Comparison of ENCODE assay signal across 8 cellular contexts in genomic region chr12:120200364-120200817, GRCh38. TPM values are rescaled to one million over a fixed set of nuclear protein-coding genes. Genes with fewer than 3 reads are reported as not detected.
DNase-seq lines count a peak whose midpoint lies in the region; ATAC-seq, FAIRE-seq and TF ChIP-seq lines count a peak whose summit lies in the region.
"Not testable (repeated sequence)": the region's sequence is repeated elsewhere in the genome, so short reads cannot be mapped to it uniquely, and the experiment has no call there.

No MANE protein-coding gene starts in this region.

- intact Hi-C loops in dorsolateral prefrontal cortex (cut with DNase I) = loop anchor here in 1 of 2 donors (2.0 to 10.0 kb wide), 2 partner anchors 66 to 254 kb away; no protein-coding TSS in a partner anchor

- peak overlapping the region; percentile 89 for H3K14ac ChIP-seq in H9 (ENCODE audit: insufficient read depth, low read length)

- H4K8ac ChIP-seq in H9 (replicated peaks; ENCODE audit: insufficient read length, low read depth, low read length) = not testable (repeated sequence)

- peak overlapping the region; percentile 42 for H3K18ac ChIP-seq in H9 (ENCODE audit: insufficient read length, low read depth, low read length)

- TF ChIP-seq EP300 in A549 (IDR thresholded peaks at IDR 0.05) = not testable (repeated sequence)

- TF ChIP-seq CTCF in A549 (IDR thresholded peaks at IDR 0.05); H9 (conservative IDR thresholded peaks at IDR 0.05); RWPE1 (conservative IDR thresholded peaks at IDR 0.05; ENCODE audit: low read depth); dorsolateral prefrontal cortex (IDR thresholded peaks at IDR 0.05 in 54 of 56, conservative IDR thresholded peaks at IDR 0.05 in 2 of 56; ENCODE audit: low read depth in 1 of 56, partially characterized antibody in 56 of 56); hepatocyte (IDR thresholded peaks at IDR 0.05; ENCODE audit: poor library complexity): not testable (repeated sequence)

- H3K9me2 ChIP-seq in hepatocyte (replicated peaks; ENCODE audit: insufficient read depth) = not testable (repeated sequence)

- POLR2A ChIA-PET in A549 (lab: Yijun Ruan, JAX) (interaction anchor here (1.0 to 5.9 kb wide), 16 partner anchors 10 to 117 kb away, joined by 5 to 132 read pairs (median 22); partner anchors contain the start of genes PXN, RNU4-1, RNU4-2 and SIRT4), RWPE1 (lab: Yijun Ruan, JAX; ENCODE audit: low non-redundant PET) (interaction anchor here (0.6 to 2.3 kb wide), 11 partner anchors 8 to 91 kb away, joined by 4 to 19 read pairs (median 7); partner anchors contain the start of genes PXN and RAB35)

- not testable (repeated sequence) for ATAC-seq in A549

- H2AK5ac ChIP-seq in H9 (ENCODE audit: insufficient read length, low read length) = not testable (repeated sequence)

- H3K27ac ChIP-seq in A549 (peak overlapping the region; percentile 92), H9 (ENCODE audit: insufficient read length, low read depth, low read length) (peak overlapping the region; percentile 43), RWPE1 (peak overlapping the region; percentile 91), dorsolateral prefrontal cortex (peak overlapping the region in 46 of 59 donors; percentile 8 to 95 (median 89)), hepatocyte (peak overlapping the region; percentile 49), muscle layer of duodenum (ENCODE audit: low read length) (peak overlapping the region; percentile 93), skeletal muscle tissue (ENCODE audit: low read depth, low read length) (peak overlapping the region; percentile 84)

- not testable (repeated sequence) for FAIRE-seq in A549 (lab: Jason Lieb, UNC)

- not testable (repeated sequence) for H3T11ph ChIP-seq in H9 (ENCODE audit: low read length)

- H4K5ac ChIP-seq in H9 (ENCODE audit: insufficient read length, low read depth, low read length) = peak overlapping the region; percentile 84

- peak overlapping the region; percentile 99 for H3K9ac ChIP-seq in H9 (ENCODE audit: extremely low read depth, insufficient read length, low read length)
- H3K9ac ChIP-seq in skeletal muscle tissue (ENCODE audit: low read depth in 1 of 3, low read length in 3 of 3) = peak overlapping the region; percentile 90 to 97 (median 96)

- H3K4me3 ChIP-seq in A549 (peak overlapping the region; percentile 93), dorsolateral prefrontal cortex (peak overlapping the region; percentile 58 to 100 (median 95)), hepatocyte (peak overlapping the region; percentile 44), muscle layer of duodenum (ENCODE audit: low read depth in 1 of 2, low read length in 2 of 2) (peak overlapping the region; percentile 97 to 99), skeletal muscle tissue (ENCODE audit: low read length in 3 of 3) (peak overlapping the region; percentile 87 to 99 (median 98))

- H2BK20ac ChIP-seq in H9 (ENCODE audit: low read depth, low read length, poor library complexity, severe bottlenecking) = not testable (repeated sequence)

- not testable (repeated sequence) for H3K36me3 ChIP-seq in hepatocyte (replicated peaks; ENCODE audit: insufficient read depth, low read depth)
- peaks cover 32 to 39% of the 10 kb centered on the region in 2 donors for H3K36me3 ChIP-seq in muscle layer of duodenum (ENCODE audit: control insufficient read depth in 1 of 2, insufficient read depth in 2 of 2, low read length in 2 of 2)
- peaks cover 30 to 39% (median 36%) of the 10 kb centered on the region in 3 donors for H3K36me3 ChIP-seq in skeletal muscle tissue (ENCODE audit: control insufficient read depth in 3 of 3, insufficient read depth in 3 of 3, low read length in 3 of 3)

- not testable (repeated sequence) for H3K27me3 ChIP-seq in H9 (ENCODE audit: insufficient read depth, low read length); dorsolateral prefrontal cortex; hepatocyte; muscle layer of duodenum (ENCODE audit: low read depth, low read length); skeletal muscle tissue (ENCODE audit: control insufficient read depth in 3 of 3, insufficient read depth in 3 of 3, low read length in 3 of 3)

- H4K20me1 ChIP-seq in H9 (ENCODE audit: control insufficient read depth, insufficient read depth, insufficient read length) = not testable (repeated sequence)
- peaks cover 29% of the 10 kb centered on the region for H4K20me1 ChIP-seq in hepatocyte (ENCODE audit: insufficient read depth, poor library complexity, severe bottlenecking)

- TF ChIP-seq POLR2A in A549 (IDR thresholded peaks at IDR 0.05; ENCODE audit: low read length) = not testable (repeated sequence)

- not testable (repeated sequence) for H2BK15ac ChIP-seq in H9 (ENCODE audit: low read depth, low read length)

- not testable (repeated sequence) for DNase-seq in A549 (ENCODE audit: low read depth in 1 of 2, low spot score in 1 of 2); H9; RWPE1 (ENCODE audit: low spot score); activated naive CD4-positive, alpha-beta T cell treated with anti-CD3 and anti-CD28 coated beads, Interleukin-2, amount 10 ng/mL, durations not matched to agents 7 days and 5 days; dorsolateral prefrontal cortex; hepatocyte (ENCODE audit: low spot score)

- H3K79me1 ChIP-seq in H9 (ENCODE audit: insufficient read depth, low read depth, low read length, poor library complexity, severe bottlenecking) = not testable (repeated sequence)

- H4K91ac ChIP-seq in H9 (ENCODE audit: insufficient read length, low read depth, low read length) = not testable (repeated sequence)

- TF ChIP-seq RAD21 in A549 (conservative IDR thresholded peaks at IDR 0.05 in 1 of 2, IDR thresholded peaks at IDR 0.05 in 1 of 2) = not testable (repeated sequence)

- H3K23ac ChIP-seq in H9 (ENCODE audit: insufficient read length, low read depth, low read length) = not testable (repeated sequence)

- H3K4me3 Mint-ChIP-seq in H9 = peak overlapping the region; percentile 93 to 98
- peak overlapping the region; percentile 93 for H3K4me3 Mint-ChIP-seq in activated naive CD4-positive, alpha-beta T cell treated with anti-CD3 and anti-CD28 coated beads, Interleukin-2, amount 10 ng/mL, durations not matched to agents 7 days and 5 days

- H3K4me1 ChIP-seq in A549 (peaks cover 38% of the 10 kb centered on the region), hepatocyte (ENCODE audit: insufficient read depth) (peaks cover 22% of the 10 kb centered on the region), muscle layer of duodenum (ENCODE audit: control insufficient read depth in 1 of 2, insufficient read depth in 2 of 2, low read length in 2 of 2) (peaks cover 8 to 29% of the 10 kb centered on the region in 2 donors), skeletal muscle tissue (ENCODE audit: control insufficient read depth in 3 of 3, insufficient read depth in 3 of 3, low read length in 3 of 3) (peaks cover 18 to 40% (median 22%) of the 10 kb centered on the region in 3 donors)
- H3K4me1 ChIP-seq in H9 (ENCODE audit: insufficient read depth, low read length) = not testable (repeated sequence)

- H3K79me2 ChIP-seq in H9 (ENCODE audit: insufficient read depth, low read length) (peaks cover 11% of the 10 kb centered on the region; the same call in 1 of the 2 replicates), hepatocyte (peaks cover 41% of the 10 kb centered on the region)

- H3K4me2 ChIP-seq in A549 (peak overlapping the region; percentile 99), H9 (ENCODE audit: insufficient read depth, insufficient read length, low read length) (peak overlapping the region; percentile 98), hepatocyte (peak overlapping the region; percentile 90)

- peaks cover 20 to 29% of the 10 kb centered on the region in 2 experiments for H3K4me1 Mint-ChIP-seq in H9
- peaks cover 49% of the 10 kb centered on the region for H3K4me1 Mint-ChIP-seq in activated naive CD4-positive, alpha-beta T cell treated with anti-CD3 and anti-CD28 coated beads, Interleukin-2, amount 10 ng/mL, durations not matched to agents 7 days and 5 days

- not testable (repeated sequence) for H3K27me3 Mint-ChIP-seq in H9 (ENCODE audit: low read depth); activated naive CD4-positive, alpha-beta T cell treated with anti-CD3 and anti-CD28 coated beads, Interleukin-2, amount 10 ng/mL, durations not matched to agents 7 days and 5 days

- H2BK120ac ChIP-seq in H9 (ENCODE audit: low read depth, low read length, poor library complexity, severe bottlenecking) = not testable (repeated sequence)

- peaks cover 44 to 60% (median 46%) of the 10 kb centered on the region in 3 experiments for H3K36me3 Mint-ChIP-seq in H9 (ENCODE audit: insufficient read depth in 1 of 3, low read depth in 3 of 3)
- H3K36me3 Mint-ChIP-seq in activated naive CD4-positive, alpha-beta T cell treated with anti-CD3 and anti-CD28 coated beads, Interleukin-2, amount 10 ng/mL, durations not matched to agents 7 days and 5 days = peaks cover 40% of the 10 kb centered on the region

- H2BK5ac ChIP-seq in H9 (ENCODE audit: insufficient read length, low read length) = not testable (repeated sequence)

- H3K23me2 ChIP-seq in H9 (ENCODE audit: insufficient read length, low read depth, low read length, poor library complexity, severe bottlenecking) = peaks cover 10% of the 10 kb centered on the region

- CTCF ChIA-PET in A549 (lab: Yijun Ruan, JAX) (interaction anchor here (0.6 to 18.1 kb wide), 15 partner anchors 8 to 319 kb away, joined by 3 to 308 read pairs (median 4); partner anchors contain the start of gene PXN), RWPE1 (lab: Yijun Ruan, JAX) (interaction anchor here (1.1 to 2.7 kb wide), 4 partner anchors 16 to 91 kb away, joined by 4 to 11 read pairs (median 5); partner anchors contain the start of gene RNU4-2)
- CTCF ChIA-PET in activated naive CD4-positive, alpha-beta T cell treated with anti-CD3 and anti-CD28 coated beads, Interleukin-2, amount 10 ng/mL, durations not matched to agents 7 days and 5 days (lab: Charles Lee) = interaction anchor here (0.6 to 7.1 kb wide), 14 partner anchors 9 to 312 kb away, joined by 3 to 39 read pairs (median 6); partner anchors contain the start of genes PXN and RNU4-2

- H3K4ac ChIP-seq in H9 (ENCODE audit: low read depth, low read length) = not testable (repeated sequence)

- H2AFZ ChIP-seq in H9 (ENCODE audit: low read length); hepatocyte: not testable (repeated sequence)

- not testable (repeated sequence) for H2BK12ac ChIP-seq in H9 (ENCODE audit: insufficient read length, low read depth, low read length)

- H3K56ac ChIP-seq in H9 (ENCODE audit: insufficient read length, low read depth, low read length) = peak overlapping the region; percentile 74

- WGBS in A549 (ENCODE audit: missing lambda C conversion rate) = 2% methylated on average over 17 of the region's 17 CpGs
- WGBS in H9 (ENCODE audit: extremely low coverage, insufficient read length, low lambda C conversion rate) = no CpG with 5 or more reads among the region's 17 CpGs
- 2% methylated on average over 17 of the region's 17 CpGs for WGBS in hepatocyte (ENCODE audit: low lambda C conversion rate, missing lambda C conversion rate)

- not testable (repeated sequence) for H3K9me3 ChIP-seq in A549; H9 (ENCODE audit: control insufficient read depth, low read depth, low read length); hepatocyte (ENCODE audit: low read depth); muscle layer of duodenum (ENCODE audit: control insufficient read depth in 1 of 2, low read length in 2 of 2); skeletal muscle tissue (ENCODE audit: control insufficient read depth in 3 of 3, low read length in 3 of 3)

- H3K9me3 Mint-ChIP-seq in H9; activated naive CD4-positive, alpha-beta T cell treated with anti-CD3 and anti-CD28 coated beads, Interleukin-2, amount 10 ng/mL, durations not matched to agents 7 days and 5 days: not testable (repeated sequence)

- H3K27ac Mint-ChIP-seq in H9 = peak overlapping the region; percentile 98 to 100 (median 99)
- H3K27ac Mint-ChIP-seq in activated naive CD4-positive, alpha-beta T cell treated with anti-CD3 and anti-CD28 coated beads, Interleukin-2, amount 10 ng/mL, durations not matched to agents 7 days and 5 days = peak overlapping the region; percentile 99

RNA-seq across cellular contexts. Expression of gene RPLP0, which starts 0.5 kb away (rescaled TPM):
- polyA plus RNA-seq in A549 (2011; rRNA removed) (5,441 and 7,182 TPM in 2 replicates), A549 (2017; fragmentation: RNase III; extraction: RNeasy Plus Mini Kit Qiagen cat#74134 plus additional on column Dnase treatment) (3,449 to 3,524 TPM (median 3,456 TPM) in 3 replicates), hepatocyte (775 and 798 TPM in 2 replicates)
- 7,109 and 7,241 TPM in 2 replicates for polyA plus RNA-seq in A549 (2012; cell fraction: cytosol; rRNA removed)
- polyA plus RNA-seq in A549 (2012; cell fraction: nucleus; rRNA removed) = 3,292 and 3,609 TPM in 2 replicates
- 4,371 and 5,632 TPM in 2 replicates for polyA minus RNA-seq in A549 (2011; rRNA and poly(A)+ RNA removed)
- total RNA-seq in H9 (2021) (2,950 and 3,019 TPM in 2 replicates), dorsolateral prefrontal cortex (100 to 1,000 TPM; 199 to 446 (median 270) TPM), hepatocyte (3,730 and 3,982 TPM in 2 replicates), skeletal muscle tissue (2,458 TPM)

RNA-seq across cellular contexts. Expression of gene GCN1, which starts 5.9 kb away (rescaled TPM):
- polyA plus RNA-seq in A549 (2011; rRNA removed) (64.1 and 81.5 TPM in 2 replicates), A549 (2017; fragmentation: RNase III; extraction: RNeasy Plus Mini Kit Qiagen cat#74134 plus additional on column Dnase treatment) (43.2 to 50.8 TPM (median 45.8 TPM) in 3 replicates), hepatocyte (27.6 and 28.2 TPM in 2 replicates)
- polyA plus RNA-seq in A549 (2012; cell fraction: cytosol; rRNA removed) = 72.5 and 73.2 TPM in 2 replicates
- 193 and 238 TPM in 2 replicates for polyA plus RNA-seq in A549 (2012; cell fraction: nucleus; rRNA removed)
- polyA minus RNA-seq in A549 (2011; rRNA and poly(A)+ RNA removed) = 224 and 252 TPM in 2 replicates
- total RNA-seq in H9 (2021) (125 and 137 TPM in 2 replicates), dorsolateral prefrontal cortex (100 to 1,000 TPM in 2 of 120 experiments, 10 to 100 TPM in 118; 44.5 to 107 (median 69.9) TPM), hepatocyte (37.4 and 197 TPM in 2 replicates), skeletal muscle tissue (87.2 TPM)

Comparison
In these comparisons a context has a peak if more than half of its experiments do, and no peak if none do; other contexts are left out.
1. H3K27ac ChIP-seq: peak in every context shown above with its lines; median percentile 93 in muscle layer of duodenum; 92 in A549; 91 in RWPE1; 89 in dorsolateral prefrontal cortex; 84 in skeletal muscle tissue; 49 in hepatocyte; 43 in H9.
2. H3K4me3 ChIP-seq: peak in every context shown above with its lines; median percentile 98 in muscle layer of duodenum; 98 in skeletal muscle tissue; 95 in dorsolateral prefrontal cortex; 93 in A549; 44 in hepatocyte.